10 cellular contexts compared by ENCODE assay signal in genomic region chr12:110913119-110914056, GRCh38.
A peak's percentile ranks its signal among the peaks of the same experiment; 100 is the strongest.
DNase-seq lines count a peak whose midpoint lies in the region; ATAC-seq and TF ChIP-seq lines count a peak whose summit lies in the region.
"Had no signal": no experiment of that assay in that cellular context is flagged by ENCODE, and none has a peak within 500 bp of the region (broad histone marks: within the 10 kb centered on the region; RNA-seq: fewer than 3 reads in every experiment).

No MANE protein-coding gene starts in this region.

- H3K79me2 ChIP-seq in DOHH2 (ENCODE audit: control insufficient read depth, low read length): no peaks in the 10 kb centered on the region

- no peaks in the 10 kb centered on the region for H3K9me3 ChIP-seq in DOHH2 (ENCODE audit: control insufficient read depth, insufficient read depth, low read length)

- no peaks in the 10 kb centered on the region for H3K9me2 ChIP-seq in DOHH2 (replicated peaks; ENCODE audit: control insufficient read depth, low read length)

- no peaks in the 10 kb centered on the region for H3K36me3 ChIP-seq in DOHH2 (ENCODE audit: control insufficient read depth, low read length)

- DNase-seq in NOMO-1 treated with dmso at 0.1 percent for 144 hours (lab: John Stamatoyannopoulos, UW; ENCODE audit: unreplicated experiment) (peak; percentile 24), NCI-H1694 treated with DMSO at 0.1 percent for 48 hours (lab: John Stamatoyannopoulos, UW) (no peak), anterior cingulate cortex (lab: John Stamatoyannopoulos, UW) (no peak), NCI-H1092 treated with DMSO at 0.1 percent for 48 hours (lab: John Stamatoyannopoulos, UW) (no peak)
- no peak for DNase-seq in activated T-cell treated with anti-CD3 and anti-CD28 coated beads, Interleukin-2, amount 50 U/mL, for 1 hour
- DNase-seq: HFFc6; stimulated activated naive CD4-positive, alpha-beta T cell had no signal

- no peak for TF ChIP-seq CTCF in DOHH2 (IDR thresholded peaks at IDR 0.05; ENCODE audit: low read depth, low read length, poor library complexity, severe bottlenecking)

- H3K4me2 ChIP-seq in DOHH2 (ENCODE audit: low read length): peak overlapping the region; percentile 52

- H3F3A ChIP-seq in DOHH2 (ENCODE audit: control insufficient read depth, insufficient read depth): no peaks in the 10 kb centered on the region

- no peaks in the 10 kb centered on the region for H4K20me1 ChIP-seq in DOHH2 (ENCODE audit: control insufficient read depth, insufficient read depth, low read depth, low read length)

- no peaks in the 10 kb centered on the region for H3K27me3 ChIP-seq in DOHH2 (ENCODE audit: control insufficient read depth, low read length)

- peak overlapping the region; percentile 7; the same call in 1 of the 2 replicates for H3K27ac ChIP-seq in DOHH2 (ENCODE audit: low read depth, low read length)

- H3K4me3 ChIP-seq in DOHH2 (ENCODE audit: low read length): peak overlapping the region; percentile 3; the same call in 1 of the 2 replicates

- H3K4me1 ChIP-seq in DOHH2 (ENCODE audit: control insufficient read depth, low read length): peaks cover 16% of the 10 kb centered on the region

- ATAC-seq in GM19328 (IDR thresholded peaks at IDR 0.05; ENCODE audit: unreplicated experiment) (peak; percentile 96), HG02973 (IDR thresholded peaks at IDR 0.05; ENCODE audit: unreplicated experiment) (peak; percentile 97)
